8 cellular contexts compared by ENCODE assay signal in genomic region chr15:22757440-22758071, GRCh38. TPM values are rescaled to one million over a fixed set of nuclear protein-coding genes. Genes with fewer than 3 reads are reported as not detected.
DNase-seq lines count a peak whose midpoint lies in the region; ATAC-seq and FAIRE-seq lines count a peak whose summit lies in the region.
"Not testable (repeated sequence)": the region's sequence is repeated elsewhere in the genome, so short reads cannot be mapped to it uniquely, and the experiment has no call there.

No MANE protein-coding gene starts in this region.

- not testable (repeated sequence) for FAIRE-seq in frontal cortex (lab: Jason Lieb, UNC)

- DNase-seq in COR-L47 (lab: John Stamatoyannopoulos, UW) (peak; percentile 61), T-cell (peak; percentile 6 to 58 (median 30)), frontal cortex (ENCODE audit: low spot score in 2 of 2) (peak; percentile 29 to 32)
- DNase-seq in Jurkat, Clone E6-1 (ENCODE audit: low read depth, low spot score), result peak; percentile 51
- peak; percentile 28 to 62 for DNase-seq in activated naive CD4-positive, alpha-beta T cell treated with anti-CD3 and anti-CD28 coated beads, Interleukin-2, amount 50 U/mL, for 72 hours (ENCODE audit: low spot score in 2 of 2)
- peak; percentile 65 for DNase-seq in natural killer cell treated with Interleukin-12 subunit alpha and Interleukin-12 subunit beta and Interleukin-15 and Interleukin-18, amount 100 ng/mL, for 72 hours (ENCODE audit: low spot score)
- peak; percentile 21 for DNase-seq in stimulated activated CD8-positive, alpha-beta memory T cell treated with anti-CD3 and anti-CD28 coated beads, Interleukin-4, amount 100 ng/mL, for 24 hours (ENCODE audit: low read depth)

- peaks cover 14 to 18% (median 16%) of the 10 kb centered on the region in 3 donors for H3K4me1 Mint-ChIP-seq in T-cell
- H3K4me1 Mint-ChIP-seq in natural killer cell treated with Interleukin-12 subunit alpha and Interleukin-12 subunit beta and Interleukin-15 and Interleukin-18, amount 100 ng/mL, for 72 hours (ENCODE audit: low read depth in 2 of 2), result peaks cover 8 to 16% of the 10 kb centered on the region in 2 donors

- H3K4me3 ChIP-seq in Jurkat, Clone E6-1 (ENCODE audit: low read length), result peak overlapping the region; percentile 40

- peak overlapping the region; percentile 72 to 79 for H3K27ac Mint-ChIP-seq in T-cell
- not testable (repeated sequence) for H3K27ac Mint-ChIP-seq in activated naive CD4-positive, alpha-beta T cell treated with anti-CD3 and anti-CD28 coated beads, Interleukin-2, amount 50 U/mL, for 72 hours
- H3K27ac Mint-ChIP-seq in natural killer cell treated with Interleukin-12 subunit alpha and Interleukin-12 subunit beta and Interleukin-15 and Interleukin-18, amount 100 ng/mL, for 72 hours, result peak overlapping the region in 1 of 2 donors; percentile 73

- H3K36me3 Mint-ChIP-seq in T-cell; activated naive CD4-positive, alpha-beta T cell treated with anti-CD3 and anti-CD28 coated beads, Interleukin-2, amount 50 U/mL, for 72 hours; natural killer cell treated with Interleukin-12 subunit alpha and Interleukin-12 subunit beta and Interleukin-15 and Interleukin-18, amount 100 ng/mL, for 72 hours: not testable (repeated sequence)

- not testable (repeated sequence) for H3K27me3 Mint-ChIP-seq in T-cell; natural killer cell treated with Interleukin-12 subunit alpha and Interleukin-12 subunit beta and Interleukin-15 and Interleukin-18, amount 100 ng/mL, for 72 hours

- CTCF ChIA-PET in T-cell (lab: Charles Lee), result not testable (repeated sequence)

- H3K4me3 Mint-ChIP-seq in T-cell, result peak overlapping the region; percentile 83 to 93 (median 87)
- H3K4me3 Mint-ChIP-seq in natural killer cell treated with Interleukin-12 subunit alpha and Interleukin-12 subunit beta and Interleukin-15 and Interleukin-18, amount 100 ng/mL, for 72 hours, result peak overlapping the region; percentile 74

- ATAC-seq in GM21447 (IDR thresholded peaks at IDR 0.05; ENCODE audit: unreplicated experiment), result peak; percentile 61
- ATAC-seq in T-cell (replicated peaks in 1 of 4), result peak; percentile 80 to 87 (median 82)
- peak; percentile 85 to 88 for ATAC-seq in activated naive CD4-positive, alpha-beta T cell treated with anti-CD3 and anti-CD28 coated beads, Interleukin-2, amount 50 U/mL, for 72 hours
- peak; percentile 83 to 94 for ATAC-seq in natural killer cell treated with Interleukin-12 subunit alpha and Interleukin-12 subunit beta and Interleukin-15 and Interleukin-18, amount 100 ng/mL, for 72 hours

- POLR2A ChIA-PET in T-cell (lab: Charles Lee), result interaction anchor here in 1 of 2 donors (0.6 kb wide), 1 partner anchor 296 kb away, joined by 4 read pairs; no protein-coding TSS in a partner anchor

- not testable (repeated sequence) for H3K9me3 Mint-ChIP-seq in T-cell; activated naive CD4-positive, alpha-beta T cell treated with anti-CD3 and anti-CD28 coated beads, Interleukin-2, amount 50 U/mL, for 72 hours; natural killer cell treated with Interleukin-12 subunit alpha and Interleukin-12 subunit beta and Interleukin-15 and Interleukin-18, amount 100 ng/mL, for 72 hours

RNA-seq across cellular contexts. Expression of gene NIPA1, which starts 28.9 kb away (rescaled TPM):
- polyA plus RNA-seq in Jurkat, Clone E6-1 (2012; ENCODE audit: insufficient read depth, insufficient read length), result 19.6 TPM
- total RNA-seq in T-cell, result 10 to 100 TPM in 4 of 5 donors, 1 to 10 TPM in 1; 9.0 to 21.1 (median 17.3) TPM
- 10 to 100 TPM in 1 of 2 donors, 1 to 10 TPM in 1; 5.7 to 14.0 TPM for total RNA-seq in activated naive CD4-positive, alpha-beta T cell treated with anti-CD3 and anti-CD28 coated beads, Interleukin-2, amount 50 U/mL, for 72 hours
- 21.6 TPM for total RNA-seq in frontal cortex
- 10 to 100 TPM; 16.0 to 19.5 TPM for total RNA-seq in natural killer cell treated with Interleukin-12 subunit alpha and Interleukin-12 subunit beta and Interleukin-15 and Interleukin-18, amount 100 ng/mL, for 72 hours

Comparison
In these comparisons a context has a peak if more than half of its experiments do, and no peak if none do; other contexts are left out.
1. Peak in every context shown above with its lines: DNase-seq, ATAC-seq and H3K4me3 ChIP-seq.